ENCODE assay signal across 1 cellular context in the genomic region with DNA sequence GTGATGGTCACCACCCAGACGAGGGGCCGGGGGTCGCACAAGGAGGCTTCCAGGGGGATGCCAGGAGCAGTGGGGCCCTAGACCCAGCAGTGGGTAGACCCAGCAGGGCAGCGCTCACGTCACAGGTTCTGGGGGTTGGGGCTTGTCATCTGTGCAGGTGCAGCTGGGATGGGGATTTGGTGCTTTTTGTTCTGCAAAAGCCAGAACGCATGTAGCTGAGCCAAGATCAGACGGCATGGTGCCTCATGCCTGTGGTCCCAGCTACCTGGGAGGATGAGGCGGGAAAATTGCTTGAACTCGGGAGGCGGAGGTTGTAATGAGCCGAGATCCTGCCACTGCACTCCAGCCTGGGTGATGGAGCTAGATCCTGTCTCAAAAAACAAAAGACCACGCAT.
TF ChIP-seq lines count a peak whose summit lies in the region.

No MANE protein-coding gene starts in this region.

TF ChIP-seq in K562, 482 proteins besides CTCF, POLR2A, EP300 and RAD21:
- no peak for TF ChIP-seq MAFG (tag; conservative IDR thresholded peaks at IDR 0.05)
- TF ChIP-seq, protein P1, sequence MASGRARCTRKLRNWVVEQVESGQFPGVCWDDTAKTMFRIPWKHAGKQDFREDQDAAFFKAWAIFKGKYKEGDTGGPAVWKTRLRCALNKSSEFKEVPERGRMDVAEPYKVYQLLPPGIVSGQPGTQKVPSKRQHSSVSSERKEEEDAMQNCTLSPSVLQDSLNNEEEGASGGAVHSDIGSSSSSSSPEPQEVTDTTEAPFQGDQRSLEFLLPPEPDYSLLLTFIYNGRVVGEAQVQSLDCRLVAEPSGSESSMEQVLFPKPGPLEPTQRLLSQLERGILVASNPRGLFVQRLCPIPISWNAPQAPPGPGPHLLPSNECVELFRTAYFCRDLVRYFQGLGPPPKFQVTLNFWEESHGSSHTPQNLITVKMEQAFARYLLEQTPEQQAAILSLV (tag; IDR thresholded peaks at IDR 0.05) = no peak
- peak; percentile 48 for TF ChIP-seq POLR2G (IDR thresholded peaks at IDR 0.05; ENCODE audit: low read depth, low read length)
- TF ChIP-seq ZNF75A (CRISPR knock-in tag; IDR thresholded peaks at IDR 0.05) = no peak
- TF ChIP-seq ETV6 (IDR thresholded peaks at IDR 0.05; ENCODE audit: borderline replicate concordance in 1 of 2, low read depth in 2 of 2, low read length in 1 of 2) = no peak
- TF ChIP-seq ETV6 (CRISPR knock-in tag; IDR thresholded peaks at IDR 0.05; ENCODE audit: borderline replicate concordance) = no peak
TF ChIP-seq in K562: peak in this region for 1.
